In genomic region chr2:194567661-194568017, GRCh38 we compare ENCODE assay signal across 13 cellular contexts.
DNase-seq lines count a peak whose midpoint lies in the region; ATAC-seq, FAIRE-seq and TF ChIP-seq lines count a peak whose summit lies in the region.
"Had no signal": no experiment of that assay in that cellular context is flagged by ENCODE, and none has a peak within 500 bp of the region (broad histone marks: within the 10 kb centered on the region; RNA-seq: fewer than 3 reads in every experiment).

No MANE protein-coding gene starts in this region.

- no peak overlapping the region for H3K27ac Mint-ChIP-seq in Calu3 (ENCODE audit: unreplicated experiment)
- H3K27ac Mint-ChIP-seq: mesothelial cell of epicardium had no signal

- intact Hi-C loops in GM12878 (cut with micrococcal nuclease; ENCODE audit: unreplicated experiment) (loop anchor here (1.0 kb wide), 1 partner anchor 49 kb away; no protein-coding TSS in a partner anchor), Calu3 (cut with micrococcal nuclease; ENCODE audit: unreplicated experiment) (no loop called here), testis (cut with DNase I; ENCODE audit: low total_unique reads) (no loop called here)

- SMC1A ChIA-PET in GM12878 (lab: Charles Lee; ENCODE audit: uncharacterized antibody, unreplicated experiment), result interaction anchor here (1.2 to 1.9 kb wide), 3 partner anchors 8 to 49 kb away, joined by 6 to 8 read pairs (median 7); no protein-coding TSS in a partner anchor

- peak; percentile 37 for ATAC-seq in GM19324 (IDR thresholded peaks at IDR 0.05; ENCODE audit: low FRiP score, unreplicated experiment)
- ATAC-seq in GM21786 (IDR thresholded peaks at IDR 0.05; ENCODE audit: unreplicated experiment), result peak; percentile 45
- peak; percentile 31 for ATAC-seq in HG03095 (IDR thresholded peaks at IDR 0.05; ENCODE audit: unreplicated experiment)
- peak; percentile 86 for ATAC-seq in GM12878

- DNase-seq in GM12878 (ENCODE audit: low read depth, low spot score), result no peak
- DNase-seq in Calu3, result no peak
- no peak for DNase-seq in NCI-H1694 treated with DMSO at 0.1 percent for 48 hours (lab: John Stamatoyannopoulos, UW)
- DNase-seq in testis, result no peak
- DNase-seq: activated naive CD4-positive, alpha-beta T cell treated with Interleukin-2 at 50 U/mL for 16 hours; HCEC 1CT; nucleus accumbens; SK-N-SH had no signal

- no peak overlapping the region for H3K4me2 ChIP-seq in GM12878 (ENCODE audit: control insufficient read depth, insufficient read depth)
- H3K4me2 ChIP-seq: smooth muscle cell had no signal

- H3K4me1 ChIP-seq in GM12878 (ENCODE audit: control insufficient read depth, insufficient read depth, low read length) (no peaks in the 10 kb centered on the region), testis (no peaks in the 10 kb centered on the region)

- FAIRE-seq in GM12878 (lab: Jason Lieb, UNC), result no peak

- CTCF ChIA-PET in GM12878 (lab: Yijun Ruan, JAX), result interaction anchor here (0.7 to 1.2 kb wide), 3 partner anchors 12 to 1501 kb away, joined by 3 to 5 read pairs (median 4); partner anchors contain the start of gene DNAH7
- CTCF ChIA-PET in Calu3 (lab: Charles Lee), result interaction anchor here (0.7 kb wide), 1 partner anchor 624 kb away, joined by 3 read pairs; no protein-coding TSS in a partner anchor

- no peaks in the 10 kb centered on the region for H3K36me3 ChIP-seq in GM12878 (ENCODE audit: control insufficient read depth in 2 of 2, insufficient read depth in 2 of 2, low read length in 1 of 2)
- H3K36me3 ChIP-seq in testis (ENCODE audit: low read depth, missing control alignments), result no peaks in the 10 kb centered on the region

- H3K9me3 ChIP-seq in GM12878 (replicated peaks; ENCODE audit: control insufficient read depth, insufficient read depth, low read length), result no peaks in the 10 kb centered on the region
- H3K9me3 ChIP-seq in testis, result no peaks in the 10 kb centered on the region
- H3K9me3 ChIP-seq: SK-N-SH had no signal

- no peaks in the 10 kb centered on the region for H3K79me2 ChIP-seq in GM12878 (ENCODE audit: control insufficient read depth, insufficient read depth, low read length)

- H3K4me3 Mint-ChIP-seq in Calu3 (ENCODE audit: low read depth, unreplicated experiment), result no peak overlapping the region
- H3K4me3 Mint-ChIP-seq: mesothelial cell of epicardium had no signal

- H3K27me3 ChIP-seq in GM12878 (replicated peaks in 1 of 2; ENCODE audit: control insufficient read depth in 2 of 2, insufficient read depth in 2 of 2, low read length in 1 of 2) (no peaks in the 10 kb centered on the region), testis (no peaks in the 10 kb centered on the region)

- POLR2A ChIA-PET in GM12878 (lab: Charles Lee), result interaction anchor here (0.9 to 1.0 kb wide), 2 partner anchors 23 to 48 kb away, joined by 3 to 4 read pairs; no protein-coding TSS in a partner anchor

- no peaks in the 10 kb centered on the region for H3K9me3 Mint-ChIP-seq in Calu3 (ENCODE audit: low read depth, unreplicated experiment)
- H3K9me3 Mint-ChIP-seq: mesothelial cell of epicardium had no signal

- TF ChIP-seq CTCF in GM12878 (IDR thresholded peaks at IDR 0.05 in 2 of 3, conservative IDR thresholded peaks at IDR 0.05 in 1 of 3; ENCODE audit: control insufficient read depth in 2 of 3, extremely low read depth in 1 of 3, insufficient read depth in 1 of 3, low read depth in 3 of 3, low read length in 3 of 3), result no peak
- TF ChIP-seq CTCF in Calu3 (IDR thresholded peaks at IDR 0.05; ENCODE audit: unreplicated experiment), result no peak
- TF ChIP-seq CTCF in testis (IDR thresholded peaks at IDR 0.05), result no peak

- no peaks in the 10 kb centered on the region for H3K4me1 Mint-ChIP-seq in Calu3 (ENCODE audit: low read depth, unreplicated experiment)

- H3K36me3 Mint-ChIP-seq in Calu3 (ENCODE audit: insufficient read depth, unreplicated experiment), result no peaks in the 10 kb centered on the region
- H3K36me3 Mint-ChIP-seq: mesothelial cell of epicardium had no signal

- TF ChIP-seq RAD21 in GM12878 (IDR thresholded peaks at IDR 0.05; ENCODE audit: insufficient read depth, low read depth, low read length), result no peak

- in situ Hi-C loops in GM12878 (cut with MboI), result no loop called here

- TF ChIP-seq EP300 in GM12878 (IDR thresholded peaks at IDR 0.05; ENCODE audit: borderline replicate concordance in 1 of 2, control insufficient read depth in 1 of 2, low read depth in 2 of 2, low read length in 2 of 2), result no peak

- no peak overlapping the region for H3K4me3 ChIP-seq in GM12878
- no peak overlapping the region for H3K4me3 ChIP-seq in testis
- H3K4me3 ChIP-seq: smooth muscle cell had no signal

- no peak overlapping the region for H3K27ac ChIP-seq in GM12878 (ENCODE audit: control insufficient read depth, insufficient read depth)
- H3K27ac ChIP-seq in testis, result no peak overlapping the region

- no peak overlapping the region for H3K9ac ChIP-seq in GM12878 (ENCODE audit: control insufficient read depth, insufficient read depth, low read length)
- H3K9ac ChIP-seq: SK-N-SH had no signal

- WGBS in GM12878 (ENCODE audit: insufficient coverage, insufficient replicate concordance, low lambda C conversion rate, missing lambda C conversion rate), result 0% methylated on average over 2 of the region's 2 CpGs
- WGBS in testis, 2 donors, result 62 to 80% methylated on average over 2 of the region's 2 CpGs

- H3K27me3 Mint-ChIP-seq in Calu3 (ENCODE audit: unreplicated experiment), result no peaks in the 10 kb centered on the region

- RAD21 ChIA-PET in GM12878 (lab: Charles Lee; ENCODE audit: unreplicated experiment), result interaction anchor here (0.7 to 1.5 kb wide), 3 partner anchors 9 to 48 kb away, joined by 3 to 4 read pairs (median 4); no protein-coding TSS in a partner anchor

- H4K20me1 ChIP-seq in GM12878 (ENCODE audit: control insufficient read depth, insufficient read depth), result no peaks in the 10 kb centered on the region

- H2AFZ ChIP-seq in GM12878 (ENCODE audit: control insufficient read depth, low read depth, low read length), result no peak overlapping the region

- TF ChIP-seq POLR2A in GM12878 (IDR thresholded peaks at IDR 0.05; ENCODE audit: low read depth, low read length) (no peak), testis (IDR thresholded peaks at IDR 0.05) (no peak)

- BruUV-seq in GM12878 (replicated peaks; lab: Mats Ljungman, UMichigan) (no TSS peak), Calu3 (replicated peaks; lab: Mats Ljungman, UMichigan) (no TSS peak)

TF ChIP-seq in GM12878, 131 proteins besides CTCF, POLR2A, EP300 and RAD21 (continues in another document):
- TF ChIP-seq MXI1 (IDR thresholded peaks at IDR 0.05; ENCODE audit: low read depth, low read length), result no peak
- TF ChIP-seq CBX5 (IDR thresholded peaks at IDR 0.05; ENCODE audit: low read depth), result no peak
- TF ChIP-seq NFYA (IDR thresholded peaks at IDR 0.05; ENCODE audit: borderline replicate concordance, low read depth, low read length), result no peak
- TF ChIP-seq RFX5 (IDR thresholded peaks at IDR 0.05; ENCODE audit: low read depth, low read length), result no peak
- TF ChIP-seq MYB (IDR thresholded peaks at IDR 0.05; ENCODE audit: borderline replicate concordance, low read depth, low read length), result no peak
- no peak for TF ChIP-seq STAT3 (IDR thresholded peaks at IDR 0.05; ENCODE audit: low read depth, low read length)
- TF ChIP-seq CUX1 (IDR thresholded peaks at IDR 0.05; ENCODE audit: insufficient replicate concordance, low read depth, low read length), result no peak

Comparison
In these comparisons a context has a peak if more than half of its experiments do, and no peak if none do; other contexts are left out.
1. ATAC-seq: peak in every context shown above with its lines; median percentile 86 in GM12878; 45 in GM21786; 37 in GM19324; 31 in HG03095.